1 cellular context compared by ENCODE assay signal in the genomic region with DNA sequence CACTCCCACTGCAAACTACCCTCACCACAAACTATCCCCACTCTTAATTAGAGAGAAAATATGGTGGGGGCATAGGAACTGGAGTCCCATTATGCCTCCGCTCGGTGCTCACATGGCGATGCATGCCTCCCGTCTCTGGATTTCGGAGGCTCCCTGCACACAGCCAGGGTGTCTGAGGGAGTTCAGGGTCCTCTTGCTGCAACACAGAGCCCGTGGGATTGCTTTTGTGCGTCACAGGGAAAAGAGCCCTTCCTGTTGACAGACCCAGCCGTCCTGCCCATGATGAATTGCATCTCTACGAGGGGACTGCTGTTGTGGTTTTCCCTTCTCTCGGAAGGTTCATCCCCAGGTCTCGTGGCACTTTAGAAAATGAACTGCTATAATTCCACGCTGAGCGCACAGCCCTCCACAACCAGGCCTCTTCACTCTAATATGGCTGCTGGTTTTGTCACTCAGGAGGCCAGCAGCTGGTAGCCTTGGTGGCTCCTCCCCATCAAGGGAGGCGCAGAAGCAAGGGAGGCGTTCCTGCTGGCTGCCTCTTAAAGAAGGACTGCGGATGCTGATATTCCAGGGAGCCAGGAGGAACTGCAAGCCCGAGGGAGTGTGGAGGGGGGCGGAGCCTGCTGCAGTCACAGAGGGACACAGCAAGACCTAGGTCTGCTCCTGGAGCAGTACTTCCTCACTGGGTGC.
TF ChIP-seq lines count a peak whose summit lies in the region.

No MANE protein-coding gene starts in this region.

TF ChIP-seq in SK-N-SH, 30 proteins besides CTCF, POLR2A, EP300 and RAD21 (continued from another document):
- TF ChIP-seq, protein P1, sequence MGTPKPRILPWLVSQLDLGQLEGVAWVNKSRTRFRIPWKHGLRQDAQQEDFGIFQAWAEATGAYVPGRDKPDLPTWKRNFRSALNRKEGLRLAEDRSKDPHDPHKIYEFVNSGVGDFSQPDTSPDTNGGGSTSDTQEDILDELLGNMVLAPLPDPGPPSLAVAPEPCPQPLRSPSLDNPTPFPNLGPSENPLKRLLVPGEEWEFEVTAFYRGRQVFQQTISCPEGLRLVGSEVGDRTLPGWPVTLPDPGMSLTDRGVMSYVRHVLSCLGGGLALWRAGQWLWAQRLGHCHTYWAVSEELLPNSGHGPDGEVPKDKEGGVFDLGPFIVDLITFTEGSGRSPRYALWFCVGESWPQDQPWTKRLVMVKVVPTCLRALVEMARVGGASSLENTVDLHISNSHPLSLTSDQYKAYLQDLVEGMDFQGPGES (IDR thresholded peaks at IDR 0.05; ENCODE audit: low read depth, low read length), result no peak
- TF ChIP-seq TCF12 (IDR thresholded peaks at IDR 0.05) (no peak), SIN3A (IDR thresholded peaks at IDR 0.05; ENCODE audit: borderline replicate concordance, low read depth, low read length) (no peak), FOXJ3 (CRISPR knock-in tag; IDR thresholded peaks at IDR 0.05) (no peak), TEAD4 (IDR thresholded peaks at IDR 0.05; ENCODE audit: borderline replicate concordance, insufficient read depth) (no peak), FOXM1 (IDR thresholded peaks at IDR 0.05; ENCODE audit: low read depth) (no peak), RCOR1 (IDR thresholded peaks at IDR 0.05; ENCODE audit: low read length) (no peak), NFIC (IDR thresholded peaks at IDR 0.05; ENCODE audit: borderline replicate concordance) (no peak), NRF1 (IDR thresholded peaks at IDR 0.05; ENCODE audit: low read depth, low read length) (no peak)
- TF ChIP-seq, protein P2, sequence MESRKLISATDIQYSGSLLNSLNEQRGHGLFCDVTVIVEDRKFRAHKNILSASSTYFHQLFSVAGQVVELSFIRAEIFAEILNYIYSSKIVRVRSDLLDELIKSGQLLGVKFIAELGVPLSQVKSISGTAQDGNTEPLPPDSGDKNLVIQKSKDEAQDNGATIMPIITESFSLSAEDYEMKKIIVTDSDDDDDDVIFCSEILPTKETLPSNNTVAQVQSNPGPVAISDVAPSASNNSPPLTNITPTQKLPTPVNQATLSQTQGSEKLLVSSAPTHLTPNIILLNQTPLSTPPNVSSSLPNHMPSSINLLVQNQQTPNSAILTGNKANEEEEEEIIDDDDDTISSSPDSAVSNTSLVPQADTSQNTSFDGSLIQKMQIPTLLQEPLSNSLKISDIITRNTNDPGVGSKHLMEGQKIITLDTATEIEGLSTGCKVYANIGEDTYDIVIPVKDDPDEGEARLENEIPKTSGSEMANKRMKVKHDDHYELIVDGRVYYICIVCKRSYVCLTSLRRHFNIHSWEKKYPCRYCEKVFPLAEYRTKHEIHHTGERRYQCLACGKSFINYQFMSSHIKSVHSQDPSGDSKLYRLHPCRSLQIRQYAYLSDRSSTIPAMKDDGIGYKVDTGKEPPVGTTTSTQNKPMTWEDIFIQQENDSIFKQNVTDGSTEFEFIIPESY (IDR thresholded peaks at IDR 0.05; ENCODE audit: borderline replicate concordance, low read depth), result no peak
- TF ChIP-seq, protein P3, sequence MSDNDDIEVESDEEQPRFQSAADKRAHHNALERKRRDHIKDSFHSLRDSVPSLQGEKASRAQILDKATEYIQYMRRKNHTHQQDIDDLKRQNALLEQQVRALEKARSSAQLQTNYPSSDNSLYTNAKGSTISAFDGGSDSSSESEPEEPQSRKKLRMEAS (IDR thresholded peaks at IDR 0.05; ENCODE audit: low read depth), result no peak
- TF ChIP-seq, protein P4, sequence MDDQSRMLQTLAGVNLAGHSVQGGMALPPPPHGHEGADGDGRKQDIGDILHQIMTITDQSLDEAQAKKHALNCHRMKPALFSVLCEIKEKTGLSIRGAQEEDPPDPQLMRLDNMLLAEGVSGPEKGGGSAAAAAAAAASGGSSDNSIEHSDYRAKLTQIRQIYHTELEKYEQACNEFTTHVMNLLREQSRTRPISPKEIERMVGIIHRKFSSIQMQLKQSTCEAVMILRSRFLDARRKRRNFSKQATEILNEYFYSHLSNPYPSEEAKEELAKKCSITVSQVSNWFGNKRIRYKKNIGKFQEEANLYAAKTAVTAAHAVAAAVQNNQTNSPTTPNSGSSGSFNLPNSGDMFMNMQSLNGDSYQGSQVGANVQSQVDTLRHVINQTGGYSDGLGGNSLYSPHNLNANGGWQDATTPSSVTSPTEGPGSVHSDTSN (IDR thresholded peaks at IDR 0.05), result no peak
